ENCODE assay signal across 23 cellular contexts in genomic region chr12:129184066-129184695, GRCh38.
"Had no signal": no experiment of that assay in that cellular context is flagged by ENCODE, and none has a peak within 500 bp of the region (broad histone marks: within the 10 kb centered on the region; RNA-seq: fewer than 3 reads in every experiment).

No MANE protein-coding gene starts in this region.

- DNase-seq: activated CD4-positive, alpha-beta T cell treated with anti-CD3 and anti-CD28 coated beads for 4 hours; activated CD4-positive, alpha-beta T cell treated with anti-CD3 and anti-CD28 coated beads, Interleukin-2, amount 50 U/mL, for 48 hours; activated CD4-positive, CD25-positive, alpha-beta regulatory T cell; activated CD8-positive, alpha-beta memory T cell treated with anti-CD3 and anti-CD28 coated beads, Interleukin-2, amount 50 U/mL, for 48 hours; activated naive CD4-positive, alpha-beta T cell treated with Interleukin-2 at 50 U/mL for 16 hours; activated naive CD8-positive, alpha-beta T cell treated with anti-CD3 and anti-CD28 coated beads, Interleukin-2, amount 10 ng/mL, durations not matched to agents 7 days and 5 days; activated T-cell treated with anti-CD3 and anti-CD28 coated beads, Interleukin-2, amount 50 U/mL, for 4 hours; amygdala; caudate nucleus; effector memory CD4-positive, alpha-beta T cell; glutamatergic neuron; hippocampal formation; midbrain; natural killer cell; sigmoid colon; stimulated activated CD4-positive, alpha-beta T cell treated with anti-CD3 and anti-CD28 coated beads, Interleukin-15, amount 100 ng/mL, for 24 hours; stomach; T-helper 17 cell; transverse colon had no signal

- H3K27me3 ChIP-seq: sigmoid colon, transverse colon, vagina had no signal

- H3K4me1 ChIP-seq: sigmoid colon, stomach, transverse colon, vagina had no signal

- ATAC-seq: activated T-cell treated with anti-CD3 and anti-CD28 coated beads, Interleukin-2, amount 50 U/mL, for 4 hours; esophagus mucosa; natural killer cell; stimulated activated memory B cell treated with anti-CD40 and anti-IgM and Interleukin-4, amounts not matched to agents 10 μg/mL and 1 μg/mL and 100 μg/mL, for 72 hours; T-helper 17 cell had no signal

- H3K27ac ChIP-seq: sigmoid colon, stomach, transverse colon, vagina had no signal

- H3K4me2 ChIP-seq: smooth muscle cell had no signal

- H3K9me3 ChIP-seq: sigmoid colon, transverse colon, vagina had no signal

- H3K4me3 ChIP-seq: sigmoid colon, smooth muscle cell, stomach, transverse colon, vagina had no signal

- H3K36me3 ChIP-seq: sigmoid colon, stomach, transverse colon, vagina had no signal
